Comparison of ENCODE assay signal across 1 cellular context in genomic region chr1:203089001-203089650, GRCh38.
A peak's percentile ranks its signal among the peaks of the same experiment; 100 is the strongest.
TF ChIP-seq lines count a peak whose summit lies in the region.

No MANE protein-coding gene starts in this region.

TF ChIP-seq in K562, 482 proteins besides CTCF, POLR2A, EP300 and RAD21:
- TF ChIP-seq ATF3 (IDR thresholded peaks at IDR 0.05) (peak; percentile 36; the same call in 1 of the 2 replicates), ATF3 (CRISPR knock-in tag; conservative IDR thresholded peaks at IDR 0.05) (no peak), HMBOX1 (IDR thresholded peaks at IDR 0.05) (no peak), ZBTB2 (IDR thresholded peaks at IDR 0.05) (no peak), ZNF316 (IDR thresholded peaks at IDR 0.05) (peak; percentile 21; the same call in 1 of the 2 replicates), ESRRA (IDR thresholded peaks at IDR 0.05; ENCODE audit: borderline replicate concordance, low read depth) (no peak), ETS1 (conservative IDR thresholded peaks at IDR 0.05; ENCODE audit: control insufficient read depth, low read depth, low read length) (no peak), ZSCAN32 (CRISPR knock-in tag; IDR thresholded peaks at IDR 0.05) (no peak), ZBTB1 (CRISPR knock-in tag; IDR thresholded peaks at IDR 0.05; ENCODE audit: borderline replicate concordance, low read depth) (no peak)
